In the genomic region with DNA sequence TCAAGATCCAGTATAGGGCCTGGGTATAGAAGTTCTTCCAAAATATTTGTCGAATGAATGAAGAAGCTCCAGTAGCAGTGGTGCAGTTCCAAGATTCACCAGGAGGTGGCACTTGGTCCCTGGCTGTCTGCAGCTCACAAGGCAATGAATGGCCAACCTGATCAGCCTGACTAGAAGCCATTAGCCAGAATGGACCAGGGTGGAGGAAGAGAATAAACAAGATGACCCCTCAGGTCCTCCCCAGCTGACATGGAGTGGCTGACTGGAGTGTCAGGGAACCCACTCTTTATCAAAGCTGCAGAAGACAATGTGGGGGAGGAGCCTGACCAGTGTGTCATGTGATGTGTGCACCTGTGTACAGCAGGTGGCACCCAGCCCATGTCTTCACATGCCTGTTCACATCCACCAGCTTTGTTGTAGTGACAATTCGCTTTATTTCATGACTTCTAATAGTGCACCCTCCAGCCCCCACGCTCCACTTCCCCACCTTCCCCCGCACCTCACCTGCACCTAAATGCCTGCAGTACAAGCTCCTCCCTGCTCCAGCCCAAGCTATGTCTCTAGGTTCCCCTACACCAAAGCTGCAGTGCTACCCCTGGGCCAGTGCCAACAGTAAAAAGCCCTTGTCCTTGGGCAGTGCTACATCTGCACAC, we compare ENCODE assay signal across 8 cellular contexts. TPM values are rescaled to one million over a fixed set of nuclear protein-coding genes. Genes with fewer than 3 reads are reported as not detected.
DNase-seq lines count a peak whose midpoint lies in the region; ATAC-seq and TF ChIP-seq lines count a peak whose summit lies in the region.

No MANE protein-coding gene starts in this region.

- H3K4me3 ChIP-seq in SJSA1 = no peak overlapping the region
- peak overlapping the region in 1 of 2 donors; percentile 61 for H3K4me3 ChIP-seq in gastroesophageal sphincter
- H3K4me3 ChIP-seq in ovary = no peak overlapping the region
- peak overlapping the region in 1 of 4 donors; percentile 84 for H3K4me3 ChIP-seq in tibial nerve

- H3K4me1 ChIP-seq in SJSA1 (replicated peaks) = peaks cover 29% of the 10 kb centered on the region
- H3K4me1 ChIP-seq in gastroesophageal sphincter = peaks cover 0 to 69% (median 14%) of the 10 kb centered on the region in 3 donors
- peaks cover 26% of the 10 kb centered on the region for H3K4me1 ChIP-seq in ovary (ENCODE audit: insufficient read depth)
- H3K4me1 ChIP-seq in tibial nerve = peaks cover 0 to 70% (median 14%) of the 10 kb centered on the region in 4 donors

- no peaks in the 10 kb centered on the region; the same call in 1 of the 2 replicates for H3K9me3 ChIP-seq in SJSA1 (replicated peaks)
- H3K9me3 ChIP-seq in gastroesophageal sphincter = no peaks in the 10 kb centered on the region
- H3K9me3 ChIP-seq in ovary = no peaks in the 10 kb centered on the region
- H3K9me3 ChIP-seq in tibial nerve = no peaks in the 10 kb centered on the region

- intact Hi-C loops in ovary (cut with DNase I) = loop anchor here in 2 of 4 donors (5.0 kb wide), 2 partner anchors 198 to 247 kb away; no protein-coding TSS in a partner anchor

- POLR2A ChIA-PET in GM10248 (lab: Yijun Ruan, JAX) = no interaction called here

- no peaks in the 10 kb centered on the region for H3K36me3 ChIP-seq in SJSA1
- no peaks in the 10 kb centered on the region for H3K36me3 ChIP-seq in gastroesophageal sphincter
- no peaks in the 10 kb centered on the region for H3K36me3 ChIP-seq in ovary
- no peaks in the 10 kb centered on the region for H3K36me3 ChIP-seq in tibial nerve

- DNase-seq in GM10248 (ENCODE audit: extremely low spot score) (peak; percentile 75), NAMALWA (ENCODE audit: low spot score) (peak; percentile 82), SJSA1 (ENCODE audit: low read depth in 1 of 2, low spot score in 2 of 2) (peak; percentile 67 to 81), ovary (peak; percentile 79 to 92 (median 88)), tibial nerve (ENCODE audit: low spot score in 2 of 2) (peak; percentile 92 to 99)
- peak; percentile 62 to 79 (median 76) for DNase-seq in activated naive CD4-positive, alpha-beta T cell (lab: John Stamatoyannopoulos, UW)

- TF ChIP-seq CTCF in GM10248 (IDR thresholded peaks at IDR 0.05; ENCODE audit: control extremely low read depth, extremely low read depth, low read depth, missing control alignments) (peak; percentile 90), gastroesophageal sphincter (IDR thresholded peaks at IDR 0.05) (peak in 3 of 4 experiments; percentile 92 to 96 (median 96)), ovary (IDR thresholded peaks at IDR 0.05) (peak; percentile 88 to 96 (median 94)), tibial nerve (IDR thresholded peaks at IDR 0.05) (peak; percentile 92 to 98 (median 97))

- TF ChIP-seq EP300 in gastroesophageal sphincter (IDR thresholded peaks at IDR 0.05) (no peak), ovary (IDR thresholded peaks at IDR 0.05) (no peak), tibial nerve (IDR thresholded peaks at IDR 0.05) (peak in 1 of 2 donors; percentile 42)

- no peak overlapping the region for H3K27ac ChIP-seq in SJSA1
- H3K27ac ChIP-seq in gastroesophageal sphincter = no peak overlapping the region
- H3K27ac ChIP-seq in ovary = no peak overlapping the region
- no peak overlapping the region for H3K27ac ChIP-seq in tibial nerve

- CTCF ChIA-PET in GM10248 (lab: Yijun Ruan, JAX) = interaction anchor here (0.6 to 6.1 kb wide), 56 partner anchors 9 to 688 kb away, joined by 3 to 96 read pairs (median 4); partner anchors contain the start of genes EIF2B2, ISCA2, NPC2 and YLPM1

- TF ChIP-seq POLR2A in gastroesophageal sphincter (IDR thresholded peaks at IDR 0.05) (no peak), ovary (IDR thresholded peaks at IDR 0.05) (no peak), tibial nerve (IDR thresholded peaks at IDR 0.05) (no peak)

- peaks cover 7% of the 10 kb centered on the region for H3K27me3 ChIP-seq in SJSA1 (replicated peaks)
- peaks cover 10% of the 10 kb centered on the region for H3K27me3 ChIP-seq in gastroesophageal sphincter
- H3K27me3 ChIP-seq in ovary = no peaks in the 10 kb centered on the region
- no peaks in the 10 kb centered on the region for H3K27me3 ChIP-seq in tibial nerve

- ATAC-seq in gastroesophageal sphincter = no peak
- ATAC-seq in HG03139 (IDR thresholded peaks at IDR 0.05; ENCODE audit: unreplicated experiment) = no peak

- WGBS in gastroesophageal sphincter (ENCODE audit: low coverage in 1 of 2), 2 donors = 58 to 70% methylated on average over 4 of the region's 4 CpGs
- 62 to 65% (median 63%) methylated on average over 4 of the region's 4 CpGs for whole genome bisulfite sequencing in ovary, 3 donors
- whole genome bisulfite sequencing in tibial nerve, 2 donors = 56 to 64% methylated on average over 4 of the region's 4 CpGs

RNA-seq across cellular contexts. Expression of gene LTBP2, which starts 3.0 kb away (rescaled TPM):
- total RNA-seq in SJSA1 (2014; rRNA removed; shearing (Covaris generic)) = 1.3 and 2.2 TPM in 2 replicates
- total RNA-seq in gastroesophageal sphincter = 100 to 1,000 TPM in 1 of 4 donors, 10 to 100 TPM in 3; 45.9 to 158 (median 88.4) TPM
- total RNA-seq in ovary = 10 to 100 TPM; 31.4 to 85.0 (median 61.7) TPM
- 10 to 100 TPM; 32.2 to 37.8 TPM for polyA plus RNA-seq in ovary
- 100 to 1,000 TPM in 2 of 4 donors, 10 to 100 TPM in 2; 67.1 to 276 (median 134) TPM for total RNA-seq in tibial nerve

Comparison
In these comparisons a context has a peak if more than half of its experiments do, and no peak if none do; other contexts are left out.
1. RNA of gene LTBP2, which starts 3.0 kb away (total RNA-seq): 67.1 to 276 TPM in tibial nerve, 45.9 to 158 TPM in gastroesophageal sphincter and 31.4 to 85.0 TPM in ovary; 1.3 to 2.2 TPM in SJSA1; every median in the first group is over 10 times any median in the second.
2. Peak in every context shown above with its lines, with median percentiles within 50 percentile points of each other: DNase-seq and CTCF ChIP-seq.